8 cellular contexts compared by ENCODE assay signal in the genomic region with DNA sequence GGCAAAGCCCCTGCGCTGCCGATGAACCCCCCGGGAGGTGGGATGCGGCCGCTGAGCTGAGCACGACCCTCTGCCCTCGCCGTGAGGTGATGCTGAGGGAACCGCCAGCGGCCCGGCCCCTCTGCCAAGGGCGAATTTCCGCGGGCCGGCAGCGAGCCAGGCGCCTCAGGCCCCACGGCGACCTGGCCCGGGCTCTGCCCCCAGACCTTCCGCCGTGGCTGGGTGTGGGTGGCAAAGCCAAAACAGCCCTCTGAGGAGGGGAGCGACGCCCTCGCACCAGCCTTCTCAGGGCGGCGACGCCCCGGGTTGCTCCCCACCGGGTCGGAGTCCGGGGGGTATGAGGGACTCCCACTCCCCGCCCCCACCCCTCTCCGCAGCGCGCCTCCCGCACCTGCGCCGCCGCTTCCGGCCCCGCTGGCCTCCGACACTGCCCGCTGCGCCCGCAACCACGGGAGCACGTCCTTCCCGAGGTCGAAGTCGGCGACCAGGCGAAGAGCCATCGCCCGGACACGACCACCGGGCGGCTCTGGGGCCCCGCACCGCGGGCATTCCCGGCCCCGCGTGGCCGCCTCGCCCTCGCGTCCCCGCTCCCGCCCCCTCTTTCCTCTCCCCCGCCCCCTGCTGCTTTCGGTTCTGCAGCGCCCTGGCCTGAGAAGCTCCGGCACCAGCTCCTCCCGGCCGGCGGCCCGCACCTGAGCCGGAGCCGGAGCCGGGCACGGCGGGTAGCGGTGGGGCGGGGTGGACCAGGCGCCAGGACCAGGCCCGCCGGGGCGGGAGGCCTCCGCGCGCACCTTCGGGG. TPM values are rescaled to one million over a fixed set of nuclear protein-coding genes. Genes with fewer than 3 reads are reported as not detected.
A peak's percentile ranks its signal among the peaks of the same experiment; 100 is the strongest.
DNase-seq lines count a peak whose midpoint lies in the region; ATAC-seq and TF ChIP-seq lines count a peak whose summit lies in the region.

A gene with protein sequence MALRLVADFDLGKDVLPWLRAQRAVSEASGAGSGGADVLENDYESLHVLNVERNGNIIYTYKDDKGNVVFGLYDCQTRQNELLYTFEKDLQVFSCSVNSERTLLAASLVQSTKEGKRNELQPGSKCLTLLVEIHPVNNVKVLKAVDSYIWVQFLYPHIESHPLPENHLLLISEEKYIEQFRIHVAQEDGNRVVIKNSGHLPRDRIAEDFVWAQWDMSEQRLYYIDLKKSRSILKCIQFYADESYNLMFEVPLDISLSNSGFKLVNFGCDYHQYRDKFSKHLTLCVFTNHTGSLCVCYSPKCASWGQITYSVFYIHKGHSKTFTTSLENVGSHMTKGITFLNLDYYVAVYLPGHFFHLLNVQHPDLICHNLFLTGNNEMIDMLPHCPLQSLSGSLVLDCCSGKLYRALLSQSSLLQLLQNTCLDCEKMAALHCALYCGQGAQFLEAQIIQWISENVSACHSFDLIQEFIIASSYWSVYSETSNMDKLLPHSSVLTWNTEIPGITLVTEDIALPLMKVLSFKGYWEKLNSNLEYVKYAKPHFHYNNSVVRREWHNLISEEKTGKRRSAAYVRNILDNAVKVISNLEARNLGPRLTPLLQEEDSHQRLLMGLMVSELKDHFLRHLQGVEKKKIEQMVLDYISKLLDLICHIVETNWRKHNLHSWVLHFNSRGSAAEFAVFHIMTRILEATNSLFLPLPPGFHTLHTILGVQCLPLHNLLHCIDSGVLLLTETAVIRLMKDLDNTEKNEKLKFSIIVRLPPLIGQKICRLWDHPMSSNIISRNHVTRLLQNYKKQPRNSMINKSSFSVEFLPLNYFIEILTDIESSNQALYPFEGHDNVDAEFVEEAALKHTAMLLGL (minus strand): TSS at position 528 of the 799 bp plus-strand sequence. CDS start 28 bp downstream, at position 500.

- no peaks in the 10 kb centered on the region for H3K9me3 ChIP-seq in tibial artery

- H3K4me3 Mint-ChIP-seq in natural killer cell, result peak within 1 kb of the TSS; percentile 89

- peaks cover 0 to 13% (median 5%) of the 10 kb centered on the region in 4 donors for H3K4me1 ChIP-seq in tibial artery

- H3K27me3 Mint-ChIP-seq in natural killer cell (ENCODE audit: low read depth in 2 of 2), result no peaks in the 10 kb centered on the region

- DNase-seq in NCI-H748 (lab: John Stamatoyannopoulos, UW; ENCODE audit: unreplicated experiment) (peak; percentile 61), NCI-H748 treated with DMSO at 0.1 percent for 48 hours (lab: John Stamatoyannopoulos, UW) (no peak), NCI-H69 (lab: John Stamatoyannopoulos, UW) (peak; percentile 76), activated T-helper 1 cell treated with Interleukin-2 at 50 U/mL for 16 hours (ENCODE audit: low read depth) (peak; percentile 26), fibroblast of gingiva (ENCODE audit: low read depth) (peak; percentile 18), natural killer cell (peak; percentile 57), tibial artery (peak; percentile 37 to 77)

- ATAC-seq in HG02885 (IDR thresholded peaks at IDR 0.05; ENCODE audit: poor library complexity, unreplicated experiment) (peak; percentile 52), natural killer cell (peak; percentile 68 to 82 (median 72))

- H3K36me3 ChIP-seq in tibial artery, result no peaks in the 10 kb centered on the region

- H3K4me1 Mint-ChIP-seq in natural killer cell, result peaks cover 63 to 70% of the 10 kb centered on the region in 2 donors

- intact Hi-C loops in natural killer cell (cut with micrococcal nuclease) (loop anchor here (1.0 to 2.0 kb wide), 3 partner anchors 12 to 151 kb away; no protein-coding TSS in a partner anchor), tibial artery (cut with DNase I; ENCODE audit: low total_unique reads) (loop anchor here (10.0 kb wide), 1 partner anchor 129 kb away; no protein-coding TSS in a partner anchor)

- no peaks in the 10 kb centered on the region for H3K9me3 Mint-ChIP-seq in natural killer cell

- H3K27me3 ChIP-seq in tibial artery, result no peaks in the 10 kb centered on the region

- no peak for TF ChIP-seq CTCF in natural killer cell (IDR thresholded peaks at IDR 0.05)
- TF ChIP-seq CTCF in tibial artery (IDR thresholded peaks at IDR 0.05), result no peak

- H3K4me3 ChIP-seq in tibial artery, result peak within 1 kb of the TSS; percentile 88 to 92

- H3K27ac Mint-ChIP-seq in natural killer cell, result peak within 1 kb of the TSS; percentile 95 to 99

- H3K27ac ChIP-seq in tibial artery, result peak within 1 kb of the TSS; percentile 67 to 70

- H3K36me3 Mint-ChIP-seq in natural killer cell, result no peaks in the 10 kb centered on the region

RNA-seq across cellular contexts. Expression of the gene that starts here (rescaled TPM):
- total RNA-seq in natural killer cell, result 100 to 1,000 TPM; 202 to 302 (median 301) TPM
